In the genomic region with DNA sequence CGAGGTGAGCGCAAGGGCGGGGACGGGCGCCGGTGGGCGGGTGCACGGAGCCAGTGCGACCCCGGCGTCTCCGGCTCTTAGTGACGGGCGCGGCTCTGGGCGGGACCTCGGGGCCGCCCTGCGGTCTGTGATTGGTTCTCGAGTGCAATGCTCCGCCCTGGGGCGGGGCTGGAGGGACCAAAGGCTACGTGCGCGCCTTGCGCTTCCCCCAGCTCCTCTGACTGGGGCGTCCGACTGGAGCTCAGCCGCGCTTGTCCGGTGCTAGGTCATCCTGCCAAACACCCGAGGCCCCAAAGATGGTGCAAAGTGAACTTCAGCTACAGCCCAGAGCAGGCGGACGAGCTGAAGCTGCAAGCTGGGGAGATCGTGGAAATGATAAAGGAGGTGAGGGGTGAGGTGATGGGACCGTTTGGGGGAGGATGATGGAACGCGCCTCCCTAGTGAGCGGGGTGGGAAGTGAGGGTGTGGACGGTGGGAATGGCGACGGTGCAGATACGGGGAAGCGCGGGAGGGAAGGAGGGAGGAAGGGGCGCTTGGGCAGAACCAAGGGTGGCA, we compare ENCODE assay signal across 1 cellular context.
TF ChIP-seq lines count a peak whose summit lies in the region.

No MANE protein-coding gene starts in this region.

TF ChIP-seq in HepG2, 621 proteins besides CTCF, POLR2A, EP300 and RAD21 (continued from another document and continues in another):
- TF ChIP-seq ZNF275 (CRISPR knock-in tag; IDR thresholded peaks at IDR 0.05; ENCODE audit: borderline replicate concordance) = no peak
- TF ChIP-seq, protein P1, sequence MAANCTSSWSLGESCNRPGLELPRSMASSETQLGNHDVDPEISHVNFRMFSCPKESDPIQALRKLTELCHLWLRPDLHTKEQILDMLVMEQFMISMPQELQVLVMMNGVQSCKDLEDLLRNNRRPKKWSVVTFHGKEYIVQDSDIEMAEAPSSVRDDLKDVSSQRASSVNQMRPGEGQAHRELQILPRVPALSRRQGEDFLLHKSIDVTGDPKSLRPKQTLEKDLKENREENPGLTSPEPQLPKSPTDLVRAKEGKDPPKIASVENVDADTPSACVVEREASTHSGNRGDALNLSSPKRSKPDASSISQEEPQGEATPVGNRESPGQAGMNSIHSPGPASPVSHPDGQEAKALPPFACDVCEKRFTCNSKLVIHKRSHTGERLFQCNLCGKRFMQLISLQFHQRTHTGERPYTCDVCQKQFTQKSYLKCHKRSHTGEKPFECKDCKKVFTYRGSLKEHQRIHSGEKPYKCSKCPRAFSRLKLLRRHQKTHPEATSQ (CRISPR knock-in tag; IDR thresholded peaks at IDR 0.05; ENCODE audit: borderline replicate concordance) = no peak
- TF ChIP-seq SCMH1 (CRISPR knock-in tag; IDR thresholded peaks at IDR 0.05; ENCODE audit: borderline replicate concordance) = no peak
- TF ChIP-seq KAT2B (IDR thresholded peaks at IDR 0.05; ENCODE audit: borderline replicate concordance, low read depth, low read length) = no peak
- no peak for TF ChIP-seq SYNCRIP (IDR thresholded peaks at IDR 0.05; ENCODE audit: insufficient read depth, low read depth, low read length)
- no peak for TF ChIP-seq JARID2 (CRISPR knock-in tag; IDR thresholded peaks at IDR 0.05; ENCODE audit: insufficient replicate concordance)
- no peak for TF ChIP-seq SIN3B (IDR thresholded peaks at IDR 0.05; ENCODE audit: low read length)
- no peak for TF ChIP-seq BRF2 (CRISPR knock-in tag; IDR thresholded peaks at IDR 0.05)
- TF ChIP-seq HOXA7 (CRISPR knock-in tag; IDR thresholded peaks at IDR 0.05) = no peak
- TF ChIP-seq SP4 (CRISPR knock-in tag; IDR thresholded peaks at IDR 0.05) = peak; percentile 99
- TF ChIP-seq FOXO1 (CRISPR knock-in tag; IDR thresholded peaks at IDR 0.05) = peak; percentile 36; the same call in 1 of the 2 replicates
- peak; percentile 75; the same call in 1 of the 2 replicates for TF ChIP-seq ZNF772 (CRISPR knock-in tag; IDR thresholded peaks at IDR 0.05)
- no peak for TF ChIP-seq ZNF318 (CRISPR knock-in tag; IDR thresholded peaks at IDR 0.05)
- TF ChIP-seq NR1H2 (CRISPR knock-in tag; IDR thresholded peaks at IDR 0.05; ENCODE audit: borderline replicate concordance, low read depth) = no peak
- TF ChIP-seq, protein P2, sequence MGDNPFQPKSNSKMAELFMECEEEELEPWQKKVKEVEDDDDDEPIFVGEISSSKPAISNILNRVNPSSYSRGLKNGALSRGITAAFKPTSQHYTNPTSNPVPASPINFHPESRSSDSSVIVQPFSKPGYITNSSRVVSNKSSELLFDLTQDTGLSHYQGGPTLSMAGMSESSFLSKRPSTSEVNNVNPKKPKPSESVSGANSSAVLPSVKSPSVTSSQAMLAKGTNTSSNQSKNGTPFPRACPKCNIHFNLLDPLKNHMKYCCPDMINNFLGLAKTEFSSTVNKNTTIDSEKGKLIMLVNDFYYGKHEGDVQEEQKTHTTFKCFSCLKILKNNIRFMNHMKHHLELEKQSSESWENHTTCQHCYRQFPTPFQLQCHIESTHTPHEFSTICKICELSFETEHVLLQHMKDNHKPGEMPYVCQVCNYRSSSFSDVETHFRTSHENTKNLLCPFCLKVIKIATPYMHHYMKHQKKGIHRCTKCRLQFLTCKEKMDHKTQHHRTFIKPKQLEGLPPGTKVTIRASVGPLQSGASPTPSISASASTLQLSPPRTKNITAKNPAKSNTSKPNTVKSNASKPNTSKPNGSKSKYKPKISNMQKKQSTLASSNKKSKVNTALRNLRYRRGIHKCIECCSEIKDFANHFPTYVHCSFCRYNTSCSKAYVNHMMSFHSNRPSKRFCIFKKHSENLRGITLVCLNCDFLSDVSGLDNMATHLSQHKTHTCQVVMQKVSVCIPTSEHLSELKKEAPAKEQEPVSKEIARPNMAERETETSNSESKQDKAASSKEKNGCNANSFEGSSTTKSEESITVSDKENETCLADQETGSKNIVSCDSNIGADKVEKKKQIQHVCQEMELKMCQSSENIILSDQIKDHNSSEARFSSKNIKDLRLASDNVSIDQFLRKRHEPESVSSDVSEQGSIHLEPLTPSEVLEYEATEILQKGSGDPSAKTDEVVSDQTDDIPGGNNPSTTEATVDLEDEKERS (CRISPR knock-in tag; IDR thresholded peaks at IDR 0.05) = no peak
- peak; percentile 76 for TF ChIP-seq ZSCAN31 (CRISPR knock-in tag; IDR thresholded peaks at IDR 0.05; ENCODE audit: low read depth)
- TF ChIP-seq ZNF232 (CRISPR knock-in tag; IDR thresholded peaks at IDR 0.05; ENCODE audit: borderline replicate concordance) = 0 out of 2 replicates have a peak, but pooled peaks have one; percentile 27
- TF ChIP-seq, protein P3, sequence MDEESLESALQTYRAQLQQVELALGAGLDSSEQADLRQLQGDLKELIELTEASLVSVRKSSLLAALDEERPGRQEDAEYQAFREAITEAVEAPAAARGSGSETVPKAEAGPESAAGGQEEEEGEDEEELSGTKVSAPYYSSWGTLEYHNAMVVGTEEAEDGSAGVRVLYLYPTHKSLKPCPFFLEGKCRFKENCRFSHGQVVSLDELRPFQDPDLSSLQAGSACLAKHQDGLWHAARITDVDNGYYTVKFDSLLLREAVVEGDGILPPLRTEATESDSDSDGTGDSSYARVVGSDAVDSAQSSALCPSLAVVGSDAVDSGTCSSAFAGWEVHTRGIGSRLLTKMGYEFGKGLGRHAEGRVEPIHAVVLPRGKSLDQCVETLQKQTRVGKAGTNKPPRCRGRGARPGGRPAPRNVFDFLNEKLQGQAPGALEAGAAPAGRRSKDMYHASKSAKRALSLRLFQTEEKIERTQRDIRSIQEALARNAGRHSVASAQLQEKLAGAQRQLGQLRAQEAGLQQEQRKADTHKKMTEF (CRISPR knock-in tag; IDR thresholded peaks at IDR 0.05) = peak; percentile 9; the same call in 1 of the 2 replicates
- no peak for TF ChIP-seq ZBTB21 (CRISPR knock-in tag; IDR thresholded peaks at IDR 0.05)
- no peak for TF ChIP-seq XRCC5 (optimal IDR thresholded peaks at IDR 0.05; ENCODE audit: low read length)
- TF ChIP-seq KLF15 (CRISPR knock-in tag; IDR thresholded peaks at IDR 0.05; ENCODE audit: borderline replicate concordance) = no peak
- TF ChIP-seq ZNF839 (CRISPR knock-in tag; IDR thresholded peaks at IDR 0.05; ENCODE audit: borderline replicate concordance) = no peak
- no peak for TF ChIP-seq MTA3 (CRISPR knock-in tag; IDR thresholded peaks at IDR 0.05)
- peak; percentile 82 for TF ChIP-seq SP2 (CRISPR knock-in tag; IDR thresholded peaks at IDR 0.05)
- TF ChIP-seq REL (CRISPR knock-in tag; conservative IDR thresholded peaks at IDR 0.05) = peak; percentile 80; the same call in 1 of the 2 replicates
- TF ChIP-seq MEIS2 (CRISPR knock-in tag; IDR thresholded peaks at IDR 0.05) = no peak
- TF ChIP-seq, protein P4, sequence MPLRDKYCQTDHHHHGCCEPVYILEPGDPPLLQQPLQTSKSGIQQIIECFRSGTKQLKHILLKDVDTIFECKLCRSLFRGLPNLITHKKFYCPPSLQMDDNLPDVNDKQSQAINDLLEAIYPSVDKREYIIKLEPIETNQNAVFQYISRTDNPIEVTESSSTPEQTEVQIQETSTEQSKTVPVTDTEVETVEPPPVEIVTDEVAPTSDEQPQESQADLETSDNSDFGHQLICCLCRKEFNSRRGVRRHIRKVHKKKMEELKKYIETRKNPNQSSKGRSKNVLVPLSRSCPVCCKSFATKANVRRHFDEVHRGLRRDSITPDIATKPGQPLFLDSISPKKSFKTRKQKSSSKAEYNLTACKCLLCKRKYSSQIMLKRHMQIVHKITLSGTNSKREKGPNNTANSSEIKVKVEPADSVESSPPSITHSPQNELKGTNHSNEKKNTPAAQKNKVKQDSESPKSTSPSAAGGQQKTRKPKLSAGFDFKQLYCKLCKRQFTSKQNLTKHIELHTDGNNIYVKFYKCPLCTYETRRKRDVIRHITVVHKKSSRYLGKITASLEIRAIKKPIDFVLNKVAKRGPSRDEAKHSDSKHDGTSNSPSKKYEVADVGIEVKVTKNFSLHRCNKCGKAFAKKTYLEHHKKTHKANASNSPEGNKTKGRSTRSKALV (CRISPR knock-in tag; IDR thresholded peaks at IDR 0.05) = no peak
- TF ChIP-seq ZNF333 (CRISPR knock-in tag; IDR thresholded peaks at IDR 0.05; ENCODE audit: borderline replicate concordance) = no peak
- TF ChIP-seq, protein P5, sequence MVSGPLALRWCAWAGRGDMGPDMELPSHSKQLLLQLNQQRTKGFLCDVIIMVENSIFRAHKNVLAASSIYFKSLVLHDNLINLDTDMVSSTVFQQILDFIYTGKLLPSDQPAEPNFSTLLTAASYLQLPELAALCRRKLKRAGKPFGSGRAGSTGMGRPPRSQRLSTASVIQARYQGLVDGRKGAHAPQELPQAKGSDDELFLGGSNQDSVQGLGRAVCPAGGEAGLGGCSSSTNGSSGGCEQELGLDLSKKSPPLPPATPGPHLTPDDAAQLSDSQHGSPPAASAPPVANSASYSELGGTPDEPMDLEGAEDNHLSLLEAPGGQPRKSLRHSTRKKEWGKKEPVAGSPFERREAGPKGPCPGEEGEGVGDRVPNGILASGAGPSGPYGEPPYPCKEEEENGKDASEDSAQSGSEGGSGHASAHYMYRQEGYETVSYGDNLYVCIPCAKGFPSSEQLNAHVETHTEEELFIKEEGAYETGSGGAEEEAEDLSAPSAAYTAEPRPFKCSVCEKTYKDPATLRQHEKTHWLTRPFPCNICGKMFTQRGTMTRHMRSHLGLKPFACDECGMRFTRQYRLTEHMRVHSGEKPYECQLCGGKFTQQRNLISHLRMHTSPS (CRISPR knock-in tag; IDR thresholded peaks at IDR 0.05; ENCODE audit: low read depth) = no peak
- no peak for TF ChIP-seq KLF13 (CRISPR knock-in tag; IDR thresholded peaks at IDR 0.05)
- no peak for TF ChIP-seq NFIC (IDR thresholded peaks at IDR 0.05; ENCODE audit: low read length)
- peak; percentile 53; the same call in 1 of the 2 replicates for TF ChIP-seq SAFB2 (CRISPR knock-in tag; IDR thresholded peaks at IDR 0.05; ENCODE audit: borderline replicate concordance, low read depth)
- peak; percentile 13; the same call in 1 of the 2 replicates for TF ChIP-seq ZNF468 (CRISPR knock-in tag; IDR thresholded peaks at IDR 0.05)
- TF ChIP-seq ZNF207 (IDR thresholded peaks at IDR 0.05; ENCODE audit: borderline replicate concordance) = no peak
